Comparison of ENCODE assay signal across 29 cellular contexts in genomic region chr11:129938764-129939163, GRCh38.
"Had no signal": no experiment of that assay in that cellular context is flagged by ENCODE, and none has a peak within 500 bp of the region (broad histone marks: within the 10 kb centered on the region; RNA-seq: fewer than 3 reads in every experiment).

No MANE protein-coding gene starts in this region.

- H3K36me3 ChIP-seq: colonic mucosa, prostate gland had no signal

- H3K27ac ChIP-seq: colonic mucosa, gastroesophageal sphincter, hepatocyte, neutrophil, prostate gland, sigmoid colon, thoracic aorta had no signal

- H2AFZ ChIP-seq: hepatocyte had no signal

- H3K4me3 ChIP-seq: colonic mucosa, gastroesophageal sphincter, hepatocyte, prostate gland, sigmoid colon, thoracic aorta had no signal

- H3K4me2 ChIP-seq: hepatocyte had no signal

- H3K27ac Mint-ChIP-seq: activated naive CD8-positive, alpha-beta T cell; activated T-cell treated with anti-CD3 and anti-CD28 coated beads, Interleukin-2, amount 50 U/mL, for 72 hours; nephron progenitor cell; stimulated activated effector memory CD8-positive, alpha-beta T cell treated with anti-CD3 and anti-CD28 coated beads, Interleukin-12 subunit alpha, Interleukin-12 subunit beta, amount 100 ng/mL, for 72 hours; stimulated activated naive CD8-positive, alpha-beta T cell treated with anti-CD3 and anti-CD28 coated beads, Interleukin-15, Interleukin-2, amounts not matched to agents 100 ng/mL and 50 ng/mL, for 24 hours; T-helper 1 cell treated with Interleukin-12 subunit alpha and Interleukin-12 subunit beta and Interleukin-4 antibody, amounts not matched to agents 30 μg/mL and 1 μg/mL, for 36 hours; type B pancreatic cell had no signal

- H3K79me2 ChIP-seq: hepatocyte had no signal

- ATAC-seq: activated T-cell treated with anti-CD3 and anti-CD28 coated beads, Interleukin-2, amount 50 U/mL, for 72 hours; gastroesophageal sphincter; left ventricle myocardium superior; stimulated activated effector memory CD8-positive, alpha-beta T cell treated with anti-CD3 and anti-CD28 coated beads, Interleukin-12 subunit alpha, Interleukin-12 subunit beta, amount 100 ng/mL, for 72 hours had no signal

- H3K4me1 Mint-ChIP-seq: naive B cell; stimulated activated effector memory CD8-positive, alpha-beta T cell treated with anti-CD3 and anti-CD28 coated beads, Interleukin-12 subunit alpha, Interleukin-12 subunit beta, amount 100 ng/mL, for 72 hours had no signal

- H3K9me3 ChIP-seq: colonic mucosa, gastroesophageal sphincter, neutrophil, prostate gland, sigmoid colon, thoracic aorta had no signal

- H3K4me1 ChIP-seq: colonic mucosa, gastroesophageal sphincter, prostate gland, sigmoid colon had no signal

- H3K4me3 Mint-ChIP-seq: activated naive CD8-positive, alpha-beta T cell; activated T-cell treated with anti-CD3 and anti-CD28 coated beads, Interleukin-2, amount 50 U/mL, for 72 hours; naive B cell; nephron progenitor cell; stimulated activated effector memory CD8-positive, alpha-beta T cell treated with anti-CD3 and anti-CD28 coated beads, Interleukin-12 subunit alpha, Interleukin-12 subunit beta, amount 100 ng/mL, for 72 hours; stimulated activated naive CD8-positive, alpha-beta T cell treated with anti-CD3 and anti-CD28 coated beads, Interleukin-15, Interleukin-2, amounts not matched to agents 100 ng/mL and 50 ng/mL, for 24 hours; T-helper 1 cell treated with Interleukin-12 subunit alpha and Interleukin-12 subunit beta and Interleukin-4 antibody, amounts not matched to agents 30 μg/mL and 1 μg/mL, for 36 hours; type B pancreatic cell had no signal

- H3K9me3 Mint-ChIP-seq: activated T-cell treated with anti-CD3 and anti-CD28 coated beads, Interleukin-2, amount 50 U/mL, for 72 hours; naive B cell; nephron progenitor cell; stimulated activated effector memory CD8-positive, alpha-beta T cell treated with anti-CD3 and anti-CD28 coated beads, Interleukin-12 subunit alpha, Interleukin-12 subunit beta, amount 100 ng/mL, for 72 hours; stimulated activated naive CD8-positive, alpha-beta T cell treated with anti-CD3 and anti-CD28 coated beads, Interleukin-15, Interleukin-2, amounts not matched to agents 100 ng/mL and 50 ng/mL, for 24 hours; T-helper 1 cell treated with Interleukin-12 subunit alpha and Interleukin-12 subunit beta and Interleukin-4 antibody, amounts not matched to agents 30 μg/mL and 1 μg/mL, for 36 hours; type B pancreatic cell had no signal

- H3K27me3 ChIP-seq: colonic mucosa, gastroesophageal sphincter, hepatocyte, neutrophil, sigmoid colon had no signal

- DNase-seq: activated CD4-positive, alpha-beta T cell treated with anti-CD3 and anti-CD28 coated beads, Interleukin-2, amount 50 U/mL, for 4 hours; activated effector memory CD4-positive, alpha-beta T cell treated with Interleukin-2 at 50 U/mL for 16 hours; activated naive CD4-positive, alpha-beta T cell treated with Interleukin-2 at 50 U/mL for 16 hours; activated T-cell treated with anti-CD3 and anti-CD28 coated beads for 4 hours; activated T-cell treated with anti-CD3 and anti-CD28 coated beads, Interleukin-2, amount 50 U/mL, for 72 hours; anterior cingulate cortex; cerebellar nuclear complex; colonic mucosa; effector CD8-positive, alpha-beta T cell; erythroblast; left cardiac atrium; left ventricle myocardium superior; naive B cell; nephron progenitor cell; retina; sigmoid colon; small intestine; stimulated activated CD4-positive, alpha-beta T cell treated with anti-CD3 and anti-CD28 coated beads, Interleukin-4, amount 100 ng/mL, for 24 hours; T1000 had no signal

- H3K27me3 Mint-ChIP-seq: activated naive CD8-positive, alpha-beta T cell; naive B cell; stimulated activated naive CD8-positive, alpha-beta T cell treated with anti-CD3 and anti-CD28 coated beads, Interleukin-15, Interleukin-2, amounts not matched to agents 100 ng/mL and 50 ng/mL, for 24 hours; type B pancreatic cell had no signal
